In the genomic region with DNA sequence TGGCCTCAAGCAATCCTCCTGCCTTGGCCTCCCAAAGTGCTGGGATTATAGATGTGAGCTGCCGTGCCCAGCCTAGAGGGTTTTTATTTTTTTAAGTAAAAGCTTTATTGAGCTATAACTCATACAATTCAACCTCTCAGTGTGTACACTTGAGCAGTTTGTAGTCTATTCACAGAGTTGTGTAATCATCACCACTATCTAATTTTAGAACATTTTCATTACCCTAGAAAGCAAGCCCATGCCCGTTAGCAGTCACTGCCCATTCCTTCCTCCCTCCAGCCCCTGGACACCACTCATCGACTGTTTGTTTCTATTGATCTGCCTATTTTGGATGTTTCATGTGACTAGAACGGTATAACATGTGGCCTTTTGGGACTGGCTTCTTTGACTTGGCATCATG, we compare ENCODE assay signal across 16 cellular contexts.
"Had no signal": no experiment of that assay in that cellular context is flagged by ENCODE, and none has a peak within 500 bp of the region (broad histone marks: within the 10 kb centered on the region; RNA-seq: fewer than 3 reads in every experiment).

No MANE protein-coding gene starts in this region.

- H3K4me3 Mint-ChIP-seq: activated naive CD4-positive, alpha-beta T cell treated with anti-CD3 and anti-CD28 coated beads, Interleukin-2, amount 10 ng/mL, durations not matched to agents 7 days and 5 days; activated naive CD8-positive, alpha-beta T cell treated with anti-CD3 and anti-CD28 coated beads, Interleukin-2, amount 50 U/mL, for 24 hours had no signal

- H3K9me3 Mint-ChIP-seq: activated naive CD4-positive, alpha-beta T cell treated with anti-CD3 and anti-CD28 coated beads, Interleukin-2, amount 10 ng/mL, durations not matched to agents 7 days and 5 days; activated naive CD8-positive, alpha-beta T cell treated with anti-CD3 and anti-CD28 coated beads, Interleukin-2, amount 50 U/mL, for 24 hours had no signal

- H3K27ac Mint-ChIP-seq: activated naive CD4-positive, alpha-beta T cell treated with anti-CD3 and anti-CD28 coated beads, Interleukin-2, amount 10 ng/mL, durations not matched to agents 7 days and 5 days; activated naive CD8-positive, alpha-beta T cell treated with anti-CD3 and anti-CD28 coated beads, Interleukin-2, amount 50 U/mL, for 24 hours; progenitor cell of endocrine pancreas had no signal

- DNase-seq: activated CD4-positive, alpha-beta T cell treated with anti-CD3 and anti-CD28 coated beads for 1 hour; activated naive CD4-positive, alpha-beta T cell treated with anti-CD3 and anti-CD28 coated beads, Interleukin-2, amount 10 ng/mL, durations not matched to agents 7 days and 5 days; activated naive CD8-positive, alpha-beta T cell treated with anti-CD3 and anti-CD28 coated beads, Interleukin-2, amount 50 U/mL, for 24 hours; brain microvascular endothelial cell; central memory CD4-positive, alpha-beta T cell; colonic mucosa; erythroblast; kidney; left lung; occipital lobe; stimulated activated CD4-positive, alpha-beta T cell treated with anti-CD3 and anti-CD28 coated beads, Interleukin-2, amount 100 ng/mL, for 24 hours; stimulated activated naive CD4-positive, alpha-beta T cell treated with Interleukin-2 at 50 U/mL for 16 hours; T-helper 1 cell; T1000; thyroid gland had no signal

- ATAC-seq: activated naive CD8-positive, alpha-beta T cell treated with anti-CD3 and anti-CD28 coated beads, Interleukin-2, amount 50 U/mL, for 24 hours; left lung had no signal

- H3K4me1 Mint-ChIP-seq: activated naive CD4-positive, alpha-beta T cell treated with anti-CD3 and anti-CD28 coated beads, Interleukin-2, amount 10 ng/mL, durations not matched to agents 7 days and 5 days; activated naive CD8-positive, alpha-beta T cell treated with anti-CD3 and anti-CD28 coated beads, Interleukin-2, amount 50 U/mL, for 24 hours had no signal

- H3K27me3 Mint-ChIP-seq: activated naive CD4-positive, alpha-beta T cell treated with anti-CD3 and anti-CD28 coated beads, Interleukin-2, amount 10 ng/mL, durations not matched to agents 7 days and 5 days; activated naive CD8-positive, alpha-beta T cell treated with anti-CD3 and anti-CD28 coated beads, Interleukin-2, amount 50 U/mL, for 24 hours; progenitor cell of endocrine pancreas had no signal
